8 cellular contexts compared by ENCODE assay signal in genomic region chr3:196739671-196740475, GRCh38. TPM values are rescaled to one million over a fixed set of nuclear protein-coding genes. Genes with fewer than 3 reads are reported as not detected.
DNase-seq lines count a peak whose midpoint lies in the region; ATAC-seq and TF ChIP-seq lines count a peak whose summit lies in the region.

PAK2 (plus strand) TSS chr3:196739857; CDS start chr3:196782647, 42,790 bp downstream.

- H3K27ac ChIP-seq in neutrophil = peak within 1 kb of the TSS; percentile 99

- peaks cover 32% of the 10 kb centered on the region for H3K4me1 Mint-ChIP-seq in activated naive CD4-positive, alpha-beta T cell treated with anti-CD3 and anti-CD28 coated beads, Interleukin-2, amount 50 U/mL, for 24 hours

- peak; percentile 90 for ATAC-seq in HG02610 (IDR thresholded peaks at IDR 0.05; ENCODE audit: unreplicated experiment)

- H3K4me1 ChIP-seq in neutrophil (ENCODE audit: control insufficient read depth in 1 of 2, insufficient read depth in 1 of 2, low read depth in 1 of 2, low read length in 1 of 2) = peaks cover 32 to 36% of the 10 kb centered on the region in 2 experiments

- no peaks in the 10 kb centered on the region for H3K9me3 Mint-ChIP-seq in activated naive CD4-positive, alpha-beta T cell treated with anti-CD3 and anti-CD28 coated beads, Interleukin-2, amount 50 U/mL, for 24 hours

- DNase-seq in GM06990 (ENCODE audit: extremely low read depth, insufficient read length) (peak; percentile 93), NCI-H1105 treated with DMSO at 0.1 percent for 48 hours (lab: John Stamatoyannopoulos, UW) (peak; percentile 92), SKM-1 (lab: John Stamatoyannopoulos, UW; ENCODE audit: unreplicated experiment) (peak; percentile 75), germinal center (ENCODE audit: low spot score) (peak; percentile 93)

- H3K4me3 ChIP-seq in GM06990 (replicated peaks; ENCODE audit: low read depth, low read length) (peak within 1 kb of the TSS; percentile 96), neutrophil (ENCODE audit: low read depth in 1 of 2, low read length in 1 of 2) (peak within 1 kb of the TSS; percentile 82 to 89)

- H3K27ac Mint-ChIP-seq in activated naive CD4-positive, alpha-beta T cell treated with anti-CD3 and anti-CD28 coated beads, Interleukin-2, amount 50 U/mL, for 24 hours = peak within 1 kb of the TSS; percentile 100

- TF ChIP-seq CTCF in GM06990 (IDR thresholded peaks at IDR 0.05; ENCODE audit: insufficient read depth, low read length, poor library complexity, severe bottlenecking) (no peak), neutrophil (IDR thresholded peaks at IDR 0.05) (peak; percentile 70), subcutaneous adipose tissue (IDR thresholded peaks at IDR 0.05; ENCODE audit: low read depth) (no peak)

- no peaks in the 10 kb centered on the region for H3K27me3 ChIP-seq in GM06990 (replicated peaks; ENCODE audit: control insufficient read depth, insufficient read depth, low read length)
- H3K27me3 ChIP-seq in neutrophil = no peaks in the 10 kb centered on the region

- H3K9me3 ChIP-seq in neutrophil = no peaks in the 10 kb centered on the region

- H3K27me3 Mint-ChIP-seq in activated naive CD4-positive, alpha-beta T cell treated with anti-CD3 and anti-CD28 coated beads, Interleukin-2, amount 50 U/mL, for 24 hours = no peaks in the 10 kb centered on the region

- H3K36me3 ChIP-seq in GM06990 (ENCODE audit: control insufficient read depth, insufficient read depth, low read length) (no peaks in the 10 kb centered on the region), neutrophil (no peaks in the 10 kb centered on the region)

- peak within 1 kb of the TSS; percentile 99 for H3K4me3 Mint-ChIP-seq in activated naive CD4-positive, alpha-beta T cell treated with anti-CD3 and anti-CD28 coated beads, Interleukin-2, amount 50 U/mL, for 24 hours

- H3K36me3 Mint-ChIP-seq in activated naive CD4-positive, alpha-beta T cell treated with anti-CD3 and anti-CD28 coated beads, Interleukin-2, amount 50 U/mL, for 24 hours = peaks cover 4% of the 10 kb centered on the region

RNA-seq across cellular contexts. Expression of gene PAK2, which starts in this region (rescaled TPM):
- total RNA-seq in subcutaneous adipose tissue = 100 to 1,000 TPM in 1 of 4 donors, 10 to 100 TPM in 3; 69.3 to 127 (median 74.7) TPM

Comparison
In these comparisons a context has a peak if more than half of its experiments do, and no peak if none do; other contexts are left out.
1. Peak in every context shown above with its lines: DNase-seq, ATAC-seq, H3K4me3 ChIP-seq and H3K27ac ChIP-seq.